In the genomic region with DNA sequence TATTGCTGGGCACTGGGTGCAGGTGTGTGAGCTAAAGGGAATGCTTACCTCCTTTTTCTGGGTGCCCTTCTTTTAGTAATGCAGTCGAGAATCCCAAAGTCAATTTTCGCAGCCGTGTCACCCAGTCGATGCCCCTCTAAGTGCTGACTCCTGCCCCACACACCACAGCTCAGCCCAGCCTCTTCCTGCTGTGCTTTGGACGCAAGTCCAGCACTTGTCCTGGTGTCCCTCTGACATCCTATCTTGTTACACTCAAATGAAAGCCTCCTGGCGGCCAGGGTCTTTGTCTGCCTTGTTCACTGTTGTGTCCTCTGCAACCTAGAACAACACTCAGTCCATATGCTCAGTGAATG, we compare ENCODE assay signal across 23 cellular contexts. TPM values are rescaled to one million over a fixed set of nuclear protein-coding genes. Genes with fewer than 3 reads are reported as not detected.
DNase-seq lines count a peak whose midpoint lies in the region; ATAC-seq and TF ChIP-seq lines count a peak whose summit lies in the region.
"Had no signal": no experiment of that assay in that cellular context is flagged by ENCODE, and none has a peak within 500 bp of the region (broad histone marks: within the 10 kb centered on the region; RNA-seq: fewer than 3 reads in every experiment).

No MANE protein-coding gene starts in this region.

- peak overlapping the region; percentile 71 for H3K27ac Mint-ChIP-seq in activated CD4-positive, alpha-beta T cell treated with anti-CD3 and anti-CD28 coated beads for 36 hours
- H3K27ac Mint-ChIP-seq in CD8-positive, alpha-beta T cell: peak overlapping the region; percentile 83
- H3K27ac Mint-ChIP-seq in activated naive CD8-positive, alpha-beta T cell treated with anti-CD3 and anti-CD28 coated beads for 36 hours: peak overlapping the region; percentile 95
- H3K27ac Mint-ChIP-seq in naive thymus-derived CD8-positive, alpha-beta T cell: peak overlapping the region; percentile 81 to 96 (median 90)
- H3K27ac Mint-ChIP-seq: type B pancreatic cell had no signal

- POLR2A ChIA-PET in activated CD4-positive, alpha-beta T cell treated with anti-CD3 and anti-CD28 coated beads for 36 hours (lab: Charles Lee): interaction anchor here (0.7 to 1.1 kb wide), 2 partner anchors 22 to 23 kb away, joined by 3 to 7 read pairs; no protein-coding TSS in a partner anchor
- POLR2A ChIA-PET in CD8-positive, alpha-beta T cell (lab: Charles Lee): interaction anchor here (1.1 to 5.5 kb wide), 5 partner anchors 9 to 34 kb away, joined by 4 to 27 read pairs (median 17); no protein-coding TSS in a partner anchor
- POLR2A ChIA-PET in naive thymus-derived CD8-positive, alpha-beta T cell (lab: Charles Lee): interaction anchor here (1.1 to 10.5 kb wide), 9 partner anchors 10 to 59 kb away, joined by 3 to 135 read pairs (median 8); partner anchors contain the start of gene RUNX3

- no peak overlapping the region for H3K4me3 Mint-ChIP-seq in activated CD4-positive, alpha-beta T cell treated with anti-CD3 and anti-CD28 coated beads for 36 hours
- peak overlapping the region; percentile 53 for H3K4me3 Mint-ChIP-seq in CD8-positive, alpha-beta T cell
- no peak overlapping the region for H3K4me3 Mint-ChIP-seq in activated naive CD8-positive, alpha-beta T cell treated with anti-CD3 and anti-CD28 coated beads for 36 hours
- peak overlapping the region in 8 of 10 donors; percentile 39 to 84 (median 76) for H3K4me3 Mint-ChIP-seq in naive thymus-derived CD8-positive, alpha-beta T cell
- H3K4me3 Mint-ChIP-seq: type B pancreatic cell had no signal

- H3K27me3 ChIP-seq in CD8-positive, alpha-beta T cell (ENCODE audit: insufficient read depth, low read length): no peaks in the 10 kb centered on the region

- H3K9me3 Mint-ChIP-seq in activated CD4-positive, alpha-beta T cell treated with anti-CD3 and anti-CD28 coated beads for 36 hours (ENCODE audit: low read depth): peaks cover 2% of the 10 kb centered on the region
- peaks cover 3% of the 10 kb centered on the region for H3K9me3 Mint-ChIP-seq in CD8-positive, alpha-beta T cell
- H3K9me3 Mint-ChIP-seq in activated naive CD8-positive, alpha-beta T cell treated with anti-CD3 and anti-CD28 coated beads for 36 hours: peaks cover 9% of the 10 kb centered on the region
- no peaks in the 10 kb centered on the region for H3K9me3 Mint-ChIP-seq in naive thymus-derived CD8-positive, alpha-beta T cell
- H3K9me3 Mint-ChIP-seq: type B pancreatic cell had no signal

- no peaks in the 10 kb centered on the region for H3K36me3 ChIP-seq in CD8-positive, alpha-beta T cell (ENCODE audit: insufficient read depth, low read length)
- H3K36me3 ChIP-seq: esophagus squamous epithelium, gastrocnemius medialis had no signal

- ATAC-seq in activated CD4-positive, alpha-beta T cell treated with anti-CD3 and anti-CD28 coated beads for 36 hours: no peak
- no peak for ATAC-seq in CD8-positive, alpha-beta T cell
- no peak for ATAC-seq in naive thymus-derived CD8-positive, alpha-beta T cell
- no peak for ATAC-seq in HG02623 (IDR thresholded peaks at IDR 0.05; ENCODE audit: unreplicated experiment)
- no peak for ATAC-seq in HG02973 (IDR thresholded peaks at IDR 0.05; ENCODE audit: unreplicated experiment)
- ATAC-seq in HG03135 (IDR thresholded peaks at IDR 0.05; ENCODE audit: unreplicated experiment): no peak
- ATAC-seq: gastrocnemius medialis, mucosa of descending colon had no signal

- intact Hi-C loops in activated CD4-positive, alpha-beta T cell treated with anti-CD3 and anti-CD28 coated beads for 36 hours (cut with DNase I, micrococcal nuclease): no loop called here
- intact Hi-C loops in CD8-positive, alpha-beta T cell (cut with DNase I, micrococcal nuclease): no loop called here

- H3K9me3 ChIP-seq in CD8-positive, alpha-beta T cell (ENCODE audit: low read length): no peaks in the 10 kb centered on the region
- H3K9me3 ChIP-seq: esophagus squamous epithelium, gastrocnemius medialis, mucosa of descending colon had no signal

- CTCF ChIA-PET in activated CD4-positive, alpha-beta T cell treated with anti-CD3 and anti-CD28 coated beads for 36 hours (lab: Charles Lee): interaction anchor here (0.9 to 1.9 kb wide), 4 partner anchors 9 to 67 kb away, joined by 3 to 5 read pairs (median 3); no protein-coding TSS in a partner anchor
- CTCF ChIA-PET in CD8-positive, alpha-beta T cell (lab: Charles Lee): interaction anchor here (1.0 to 2.7 kb wide), 7 partner anchors 15 to 113 kb away, joined by 3 to 25 read pairs (median 4); no protein-coding TSS in a partner anchor

- TF ChIP-seq CTCF in CD8-positive, alpha-beta T cell (IDR thresholded peaks at IDR 0.05): no peak

- H3K27me3 Mint-ChIP-seq in activated CD4-positive, alpha-beta T cell treated with anti-CD3 and anti-CD28 coated beads for 36 hours: no peaks in the 10 kb centered on the region
- H3K27me3 Mint-ChIP-seq in CD8-positive, alpha-beta T cell (ENCODE audit: low read depth): no peaks in the 10 kb centered on the region
- H3K27me3 Mint-ChIP-seq in activated naive CD8-positive, alpha-beta T cell treated with anti-CD3 and anti-CD28 coated beads for 36 hours: no peaks in the 10 kb centered on the region
- H3K27me3 Mint-ChIP-seq in naive thymus-derived CD8-positive, alpha-beta T cell: no peaks in the 10 kb centered on the region

- DNase-seq in activated CD4-positive, alpha-beta T cell treated with anti-CD3 and anti-CD28 coated beads for 36 hours: no peak
- no peak for DNase-seq in activated CD4-positive, alpha-beta T cell treated with anti-CD3 and anti-CD28 coated beads for 1 hour
- DNase-seq in CD8-positive, alpha-beta T cell: no peak
- no peak for DNase-seq in activated naive CD8-positive, alpha-beta T cell treated with anti-CD3 and anti-CD28 coated beads for 36 hours
- DNase-seq in naive thymus-derived CD8-positive, alpha-beta T cell: peak in 1 of 10 donors; percentile 38
- DNase-seq: Calu3, esophagus squamous epithelium, gastrocnemius medialis, islet precursor cell, mucosa of descending colon, NCI-H1092 treated with DMSO at 0.1 percent for 48 hours, NCI-H1930, NCI-H2227 treated with DMSO at 0.1 percent for 48 hours, NCI-H774, nucleus accumbens, Right ventricle myocardium superior had no signal

- H3K36me3 Mint-ChIP-seq in activated CD4-positive, alpha-beta T cell treated with anti-CD3 and anti-CD28 coated beads for 36 hours (ENCODE audit: low read depth): peaks cover 5% of the 10 kb centered on the region
- no peaks in the 10 kb centered on the region for H3K36me3 Mint-ChIP-seq in CD8-positive, alpha-beta T cell
- peaks cover 33% of the 10 kb centered on the region for H3K36me3 Mint-ChIP-seq in activated naive CD8-positive, alpha-beta T cell treated with anti-CD3 and anti-CD28 coated beads for 36 hours
- no peaks in the 10 kb centered on the region for H3K36me3 Mint-ChIP-seq in naive thymus-derived CD8-positive, alpha-beta T cell
- H3K36me3 Mint-ChIP-seq: brain, type B pancreatic cell had no signal

- H3K27ac ChIP-seq in CD8-positive, alpha-beta T cell (ENCODE audit: low read depth, low read length): no peak overlapping the region
- H3K27ac ChIP-seq: esophagus squamous epithelium, gastrocnemius medialis had no signal

- H3K4me1 ChIP-seq in CD8-positive, alpha-beta T cell (ENCODE audit: insufficient read depth, low read length): peaks cover 100% of the 10 kb centered on the region
- H3K4me1 ChIP-seq: esophagus squamous epithelium, gastrocnemius medialis had no signal

- no peak overlapping the region for H3K4me3 ChIP-seq in CD8-positive, alpha-beta T cell (ENCODE audit: low read depth, low read length)
- H3K4me3 ChIP-seq: esophagus squamous epithelium, gastrocnemius medialis, mucosa of descending colon, smooth muscle cell had no signal

- peaks cover 89% of the 10 kb centered on the region for H3K4me1 Mint-ChIP-seq in activated CD4-positive, alpha-beta T cell treated with anti-CD3 and anti-CD28 coated beads for 36 hours
- peaks cover 97% of the 10 kb centered on the region for H3K4me1 Mint-ChIP-seq in CD8-positive, alpha-beta T cell (ENCODE audit: low read depth)
- H3K4me1 Mint-ChIP-seq in activated naive CD8-positive, alpha-beta T cell treated with anti-CD3 and anti-CD28 coated beads for 36 hours: peaks cover 94% of the 10 kb centered on the region
- H3K4me1 Mint-ChIP-seq in naive thymus-derived CD8-positive, alpha-beta T cell: peaks cover 68 to 100% (median 97%) of the 10 kb centered on the region in 4 donors

RNA-seq across cellular contexts. Expression of gene RUNX3, which starts 58.5 kb away (rescaled TPM):
- 100 to 1,000 TPM; 156 to 167 TPM for total RNA-seq in activated CD4-positive, alpha-beta T cell treated with anti-CD3 and anti-CD28 coated beads for 36 hours
- 100 to 1,000 TPM; 423 to 424 TPM for total RNA-seq in CD8-positive, alpha-beta T cell
- 100 to 1,000 TPM; 144 TPM for total RNA-seq in activated naive CD8-positive, alpha-beta T cell treated with anti-CD3 and anti-CD28 coated beads for 36 hours
- 10 to 100 TPM; 87.1 to 95.3 TPM for total RNA-seq in naive thymus-derived CD8-positive, alpha-beta T cell
- polyA plus RNA-seq in naive thymus-derived CD8-positive, alpha-beta T cell: 10 to 100 TPM; 22.0 to 64.0 (median 54.0) TPM
- total RNA-seq: A172 had no signal

Comparison
In these comparisons a context has a peak if more than half of its experiments do, and no peak if none do; other contexts are left out.
1. H3K4me3 Mint-ChIP-seq: peak in CD8-positive, alpha-beta T cell (single experiment) and naive thymus-derived CD8-positive, alpha-beta T cell (8 of 10); none in activated CD4-positive, alpha-beta T cell treated with anti-CD3 and anti-CD28 coated beads for 36 hours (single experiment) and activated naive CD8-positive, alpha-beta T cell treated with anti-CD3 and anti-CD28 coated beads for 36 hours (single experiment).
2. Peak in every context shown above with its lines, with median percentiles within 50 percentile points of each other: H3K27ac Mint-ChIP-seq.